Comparison of ENCODE assay signal across 8 cellular contexts in genomic region chr20:49384437-49385434, GRCh38.
DNase-seq lines count a peak whose midpoint lies in the region; ATAC-seq and TF ChIP-seq lines count a peak whose summit lies in the region.

No MANE protein-coding gene starts in this region.

- H3K9me3 Mint-ChIP-seq in CD4-positive, alpha-beta T cell, result no peaks in the 10 kb centered on the region

- no peak overlapping the region for H3K4me3 Mint-ChIP-seq in CD4-positive, alpha-beta T cell

- no peak for TF ChIP-seq POLR2A in thyroid gland (IDR thresholded peaks at IDR 0.05)

- no peak overlapping the region for H2AFZ ChIP-seq in osteoblast (ENCODE audit: low read length)

- TF ChIP-seq CTCF in CD4-positive, alpha-beta T cell (IDR thresholded peaks at IDR 0.05), result peak; percentile 42
- TF ChIP-seq CTCF in fibroblast of pulmonary artery (IDR thresholded peaks at IDR 0.05; ENCODE audit: low read length, missing control alignments) (peak; percentile 72), osteoblast (IDR thresholded peaks at IDR 0.05; ENCODE audit: extremely low read depth, low read depth, low read length) (peak; percentile 81), thyroid gland (IDR thresholded peaks at IDR 0.05) (peak in 5 of 6 experiments; percentile 27 to 61 (median 40))

- H3K79me2 ChIP-seq in osteoblast (ENCODE audit: insufficient read depth, low read length), result no peaks in the 10 kb centered on the region

- H3K4me1 Mint-ChIP-seq in CD4-positive, alpha-beta T cell (ENCODE audit: low read depth), result no peaks in the 10 kb centered on the region

- no peak overlapping the region for H3K27ac ChIP-seq in CD4-positive, alpha-beta T cell (ENCODE audit: low read depth, low read length)
- H3K27ac ChIP-seq in osteoblast (ENCODE audit: low read depth, low read length), result no peak overlapping the region
- no peak overlapping the region for H3K27ac ChIP-seq in thyroid gland

- H3K36me3 Mint-ChIP-seq in CD4-positive, alpha-beta T cell (ENCODE audit: low read depth), result no peaks in the 10 kb centered on the region

- no peaks in the 10 kb centered on the region for H3K9me3 ChIP-seq in CD4-positive, alpha-beta T cell (ENCODE audit: control insufficient read depth, low read length)
- H3K9me3 ChIP-seq in osteoblast (ENCODE audit: low read depth, low read length) (no peaks in the 10 kb centered on the region), thyroid gland (no peaks in the 10 kb centered on the region)

- ATAC-seq in CD4-positive, alpha-beta T cell (ENCODE audit: poor library complexity), result no peak
- ATAC-seq in HG02642 (IDR thresholded peaks at IDR 0.05; ENCODE audit: poor library complexity, unreplicated experiment), result no peak

- H3K27ac Mint-ChIP-seq in CD4-positive, alpha-beta T cell, result no peak overlapping the region

- no peak overlapping the region for H3K4me2 ChIP-seq in osteoblast (ENCODE audit: insufficient read depth, low read length)

- H3K4me3 ChIP-seq in fibroblast of pulmonary artery (replicated peaks; ENCODE audit: low read depth, low read length) (no peak overlapping the region), osteoblast (ENCODE audit: insufficient read depth, low read length) (no peak overlapping the region), thyroid gland (replicated peaks in 1 of 3) (no peak overlapping the region)

- H3K36me3 ChIP-seq in osteoblast (ENCODE audit: insufficient read depth, low read length) (no peaks in the 10 kb centered on the region), thyroid gland (no peaks in the 10 kb centered on the region)

- peaks cover 56% of the 10 kb centered on the region for H3K27me3 Mint-ChIP-seq in CD4-positive, alpha-beta T cell

- H3K4me1 ChIP-seq in osteoblast (ENCODE audit: insufficient read depth, low read length) (no peaks in the 10 kb centered on the region), thyroid gland (peaks cover 0 to 10% of the 10 kb centered on the region in 2 donors)

- WGBS in thyroid gland, 2 donors, result 47 to 50% methylated on average over 16 of the region's 16 CpGs

- POLR2A ChIA-PET in CD4-positive, alpha-beta T cell (lab: Charles Lee), result no interaction called here

- CTCF ChIA-PET in CD4-positive, alpha-beta T cell (lab: Charles Lee), result no interaction called here

- peak; percentile 15 to 63 (median 36) for DNase-seq in CD4-positive, alpha-beta T cell
- DNase-seq in HT-29 (ENCODE audit: low spot score), result peak; percentile 84
- peak; percentile 81 for DNase-seq in OCI-M1 (lab: John Stamatoyannopoulos, UW)
- peak; percentile 85 to 90 for DNase-seq in activated T-cell treated with anti-CD3 and anti-CD28 coated beads, Interleukin-2, amount 50 U/mL, for 48 hours
- DNase-seq in fibroblast of pulmonary artery (ENCODE audit: low read depth), result peak; percentile 65
- DNase-seq in osteoblast (ENCODE audit: insufficient read length, low spot score, missing footprints), result no peak
- DNase-seq in thyroid gland, result peak; percentile 36 to 62

- H3K27me3 ChIP-seq in CD4-positive, alpha-beta T cell (ENCODE audit: control insufficient read depth, insufficient read depth, low read length), result peaks cover 5% of the 10 kb centered on the region
- H3K27me3 ChIP-seq in osteoblast (ENCODE audit: insufficient read depth, low read length), result peaks cover 23% of the 10 kb centered on the region
- no peaks in the 10 kb centered on the region for H3K27me3 ChIP-seq in thyroid gland

- no peaks in the 10 kb centered on the region for H4K20me1 ChIP-seq in osteoblast (ENCODE audit: insufficient read depth, low read length)

- intact Hi-C loops in CD4-positive, alpha-beta T cell (cut with DNase I, micrococcal nuclease), result no loop called here
- intact Hi-C loops in thyroid gland (cut with DNase I), result no loop called here
